Comparison of ENCODE assay signal across 11 cellular contexts in genomic region chr19:33192010-33192409, GRCh38. TPM values are rescaled to one million over a fixed set of nuclear protein-coding genes. Genes with fewer than 3 reads are reported as not detected.
DNase-seq lines count a peak whose midpoint lies in the region; ATAC-seq and TF ChIP-seq lines count a peak whose summit lies in the region.
"Had no signal": no experiment of that assay in that cellular context is flagged by ENCODE, and none has a peak within 500 bp of the region (broad histone marks: within the 10 kb centered on the region; RNA-seq: fewer than 3 reads in every experiment).

No MANE protein-coding gene starts in this region.

- no peaks in the 10 kb centered on the region for H4K20me1 ChIP-seq in DOHH2 (ENCODE audit: control insufficient read depth, insufficient read depth, low read depth, low read length)
- peaks cover 8% of the 10 kb centered on the region; the same call in 1 of the 2 replicates for H4K20me1 ChIP-seq in IMR-90 (ENCODE audit: insufficient read depth, low read length)
- H4K20me1 ChIP-seq in neural cell (ENCODE audit: insufficient read depth), result no peaks in the 10 kb centered on the region
- no peaks in the 10 kb centered on the region for H4K20me1 ChIP-seq in mammary epithelial cell (ENCODE audit: insufficient read depth, low read length)

- H3F3A ChIP-seq in DOHH2 (ENCODE audit: control insufficient read depth, insufficient read depth) (no peaks in the 10 kb centered on the region), neural cell (ENCODE audit: insufficient read depth, low read length, poor library complexity, severe bottlenecking) (no peaks in the 10 kb centered on the region)

- no peaks in the 10 kb centered on the region for H3K36me3 ChIP-seq in DOHH2 (ENCODE audit: control insufficient read depth, low read length)
- no peaks in the 10 kb centered on the region for H3K36me3 ChIP-seq in IMR-90 (ENCODE audit: control insufficient read depth, insufficient read depth, low read length)
- no peaks in the 10 kb centered on the region for H3K36me3 ChIP-seq in brain microvascular endothelial cell (replicated peaks)
- H3K36me3 ChIP-seq in neural cell (ENCODE audit: insufficient read depth, low read length), result no peaks in the 10 kb centered on the region
- H3K36me3 ChIP-seq in mammary epithelial cell (ENCODE audit: insufficient read depth, low read length), result no peaks in the 10 kb centered on the region
- H3K36me3 ChIP-seq: prostate gland had no signal

- H3K4me3 ChIP-seq in DOHH2 (ENCODE audit: low read length), result no peak overlapping the region
- H3K4me3 ChIP-seq in IMR-90 (ENCODE audit: insufficient read depth, low read depth, low read length), result no peak overlapping the region
- no peak overlapping the region for H3K4me3 ChIP-seq in brain microvascular endothelial cell (ENCODE audit: low read depth, low read length)
- no peak overlapping the region for H3K4me3 ChIP-seq in neural cell (ENCODE audit: low read length)
- no peak overlapping the region for H3K4me3 ChIP-seq in mammary epithelial cell (replicated peaks in 1 of 3; ENCODE audit: insufficient read depth in 1 of 3, low read depth in 2 of 3, low read length in 3 of 3)
- H3K4me3 ChIP-seq: prostate gland had no signal

- H2AK5ac ChIP-seq in IMR-90 (ENCODE audit: low read depth, low read length), result no peak overlapping the region

- CTCF ChIA-PET in IMR-90 (lab: Yijun Ruan, JAX) (interaction anchor here (0.7 to 0.8 kb wide), 2 partner anchors 9 to 48 kb away, joined by 3 to 6 read pairs; no protein-coding TSS in a partner anchor), mammary epithelial cell (lab: Charles Lee; ENCODE audit: low non-redundant PET) (no interaction called here)

- no peak for TF ChIP-seq POLR2A in IMR-90 (IDR thresholded peaks at IDR 0.05; ENCODE audit: low read depth, low read length)

- no peak for ATAC-seq in IMR-90 (ENCODE audit: low read depth)
- ATAC-seq in HG02642 (IDR thresholded peaks at IDR 0.05; ENCODE audit: poor library complexity, unreplicated experiment), result no peak
- ATAC-seq in GM21515 (IDR thresholded peaks at IDR 0.05; ENCODE audit: unreplicated experiment), result no peak

- DNase-seq in IMR-90 (no peak), brain microvascular endothelial cell (no peak), mammary epithelial cell (no peak), NCI-H446 (lab: John Stamatoyannopoulos, UW) (no peak)
- DNase-seq: effector CD8-positive, alpha-beta T cell had no signal

- H3K27me3 ChIP-seq in DOHH2 (ENCODE audit: control insufficient read depth, low read length) (no peaks in the 10 kb centered on the region), IMR-90 (ENCODE audit: control insufficient read depth, insufficient read depth, low read length) (peaks cover 10% of the 10 kb centered on the region; the same call in 1 of the 2 replicates), brain microvascular endothelial cell (replicated peaks) (no peaks in the 10 kb centered on the region), neural cell (ENCODE audit: insufficient read depth, low read depth, low read length) (no peaks in the 10 kb centered on the region), mammary epithelial cell (ENCODE audit: insufficient read depth, low read length) (peaks cover 10% of the 10 kb centered on the region)

- H3K79me1 ChIP-seq in IMR-90 (ENCODE audit: low read depth in 1 of 2, low read length in 2 of 2), result peaks cover 0 to 10% of the 10 kb centered on the region in 2 experiments; a peak in 1 of 4 replicates

- no peaks in the 10 kb centered on the region for H3K9me1 ChIP-seq in IMR-90 (ENCODE audit: insufficient read depth, low read length)

- TF ChIP-seq CTCF in DOHH2 (IDR thresholded peaks at IDR 0.05; ENCODE audit: low read depth, low read length, poor library complexity, severe bottlenecking) (peak; percentile 57), IMR-90 (conservative IDR thresholded peaks at IDR 0.05; ENCODE audit: low read depth, low read length) (0 out of 2 replicates have a peak, but pooled peaks have one; percentile 5), brain microvascular endothelial cell (IDR thresholded peaks at IDR 0.05; ENCODE audit: low read depth, low read length, missing control alignments) (peak; percentile 58), neural cell (IDR thresholded peaks at IDR 0.05; ENCODE audit: poor library complexity, severe bottlenecking) (peak; percentile 29), mammary epithelial cell (conservative IDR thresholded peaks at IDR 0.05 in 1 of 2, IDR thresholded peaks at IDR 0.05 in 1 of 2; ENCODE audit: extremely low read depth in 1 of 2, insufficient read depth in 1 of 2, low read depth in 1 of 2, low read length in 2 of 2) (peak in 1 of 2 donors; percentile 12)

- H3K4me1 ChIP-seq in DOHH2 (ENCODE audit: control insufficient read depth, low read length) (no peaks in the 10 kb centered on the region), IMR-90 (ENCODE audit: control insufficient read depth, insufficient read depth, low read length) (peaks cover 3% of the 10 kb centered on the region; the same call in 1 of the 2 replicates), mammary epithelial cell (ENCODE audit: insufficient read depth, low read length) (no peaks in the 10 kb centered on the region)

- H2BK5ac ChIP-seq in IMR-90 (ENCODE audit: low read depth, low read length, poor library complexity, severe bottlenecking), result no peak overlapping the region

- POLR2A ChIA-PET in IMR-90 (lab: Charles Lee; ENCODE audit: unreplicated experiment), result no interaction called here

- no peak overlapping the region for H2BK15ac ChIP-seq in IMR-90 (ENCODE audit: low read depth, low read length)

- H3K9me2 ChIP-seq in DOHH2 (replicated peaks; ENCODE audit: control insufficient read depth, low read length), result no peaks in the 10 kb centered on the region
- H3K9me2 ChIP-seq in neural cell (ENCODE audit: insufficient read depth, low read length), result no peaks in the 10 kb centered on the region

- no peak overlapping the region for H3K4ac ChIP-seq in IMR-90 (ENCODE audit: low read depth, low read length)

- no peak overlapping the region for H2BK120ac ChIP-seq in IMR-90 (ENCODE audit: low read depth, low read length)

- H4K91ac ChIP-seq in IMR-90 (ENCODE audit: insufficient read depth, low read depth, low read length), result no peak overlapping the region

- H2BK20ac ChIP-seq in IMR-90 (ENCODE audit: low read depth, low read length), result no peak overlapping the region

- in situ Hi-C loops in IMR-90 (cut with MboI; ENCODE audit: low sequenced_read_pairs), result no loop called here
- in situ Hi-C loops in brain microvascular endothelial cell (cut with HindIII; ENCODE audit: low pct_ligation_motif_present, low sequenced_read_pairs), result no loop called here
- in situ Hi-C loops in mammary epithelial cell (cut with MboI; ENCODE audit: low sequenced_read_pairs in 2 of 2), result no loop called here

- H2AFZ ChIP-seq in IMR-90 (replicated peaks; ENCODE audit: low read length, poor library complexity) (no peak overlapping the region), neural cell (ENCODE audit: low read depth, low read length) (no peak overlapping the region), mammary epithelial cell (ENCODE audit: low read depth, low read length) (no peak overlapping the region)

- TF ChIP-seq EP300 in neural cell (conservative IDR thresholded peaks at IDR 0.05; ENCODE audit: poor library complexity, severe bottlenecking), result no peak

- H3K14ac ChIP-seq in IMR-90 (replicated peaks; ENCODE audit: low read depth, low read length), result no peak overlapping the region

- H3K9me3 ChIP-seq in DOHH2 (ENCODE audit: control insufficient read depth, insufficient read depth, low read length), result no peaks in the 10 kb centered on the region
- H3K9me3 ChIP-seq in IMR-90 (ENCODE audit: control insufficient read depth, insufficient read depth, low read length), result no peaks in the 10 kb centered on the region
- no peaks in the 10 kb centered on the region for H3K9me3 ChIP-seq in neural cell (ENCODE audit: low read length)
- H3K9me3 ChIP-seq in mammary epithelial cell (replicated peaks; ENCODE audit: insufficient read depth, low read length), result no peaks in the 10 kb centered on the region
- H3K9me3 ChIP-seq: prostate gland had no signal

- BruUV-seq in IMR-90 (replicated peaks; lab: Mats Ljungman, UMichigan) (no TSS peak), mammary epithelial cell (replicated peaks; lab: Mats Ljungman, UMichigan) (no TSS peak)

- H2AK9ac ChIP-seq in IMR-90 (replicated peaks; ENCODE audit: low read depth, low read length, poor library complexity), result no peak overlapping the region

- H3K56ac ChIP-seq in IMR-90 (ENCODE audit: extremely low read depth, insufficient read depth, low read length), result no peak overlapping the region

- no peak overlapping the region for H4K5ac ChIP-seq in IMR-90 (ENCODE audit: low read depth, low read length)

- no peak overlapping the region for H4K8ac ChIP-seq in IMR-90 (ENCODE audit: low read depth in 2 of 2, low read length in 2 of 2)

- no peak overlapping the region for H3K18ac ChIP-seq in IMR-90 (ENCODE audit: low read depth, low read length)

- H3K79me2 ChIP-seq in DOHH2 (ENCODE audit: control insufficient read depth, low read length), result no peaks in the 10 kb centered on the region
- peaks cover 17% of the 10 kb centered on the region for H3K79me2 ChIP-seq in neural cell (replicated peaks; ENCODE audit: insufficient read depth, low read length)
- H3K79me2 ChIP-seq in mammary epithelial cell (ENCODE audit: insufficient read depth, low read length), result no peaks in the 10 kb centered on the region

- WGBS in IMR-90 (ENCODE audit: extremely low coverage in 2 of 2, insufficient read length in 1 of 2), 2 experiments, result 65% methylated on average over 6 of the region's 7 CpGs; no CpG with 5 or more reads in 1 of the 2 experiments
- 74% methylated on average over 7 of the region's 7 CpGs for WGBS in mammary epithelial cell (ENCODE audit: low coverage, missing lambda C conversion rate)

- intact Hi-C loops in IMR-90 (cut with micrococcal nuclease) (no loop called here), mammary epithelial cell (cut with micrococcal nuclease) (no loop called here)

- H3K9ac ChIP-seq in IMR-90 (ENCODE audit: low read depth, low read length), result no peak overlapping the region
- H3K9ac ChIP-seq in neural cell (ENCODE audit: low read length), result no peak overlapping the region
- no peak overlapping the region for H3K9ac ChIP-seq in mammary epithelial cell (ENCODE audit: insufficient read depth, low read length)

- TF ChIP-seq RAD21 in IMR-90 (IDR thresholded peaks at IDR 0.05; ENCODE audit: low read length), result no peak
- TF ChIP-seq RAD21 in neural cell (conservative IDR thresholded peaks at IDR 0.05), result no peak

- dilution Hi-C loops in IMR-90 (cut with HindIII; ENCODE audit: low sequenced_read_pairs, unreplicated experiment) (no loop called here), mammary epithelial cell (cut with HindIII; ENCODE audit: low sequenced_read_pairs) (no loop called here)

- no peak overlapping the region for H3K23ac ChIP-seq in IMR-90 (ENCODE audit: low read depth, low read length)

- H3K27ac ChIP-seq in DOHH2 (ENCODE audit: low read depth, low read length), result no peak overlapping the region
- H3K27ac ChIP-seq in IMR-90 (ENCODE audit: insufficient read depth, low read length), result no peak overlapping the region
- H3K27ac ChIP-seq in brain microvascular endothelial cell, result no peak overlapping the region
- H3K27ac ChIP-seq in neural cell (ENCODE audit: low read length), result no peak overlapping the region
- no peak overlapping the region for H3K27ac ChIP-seq in mammary epithelial cell (ENCODE audit: insufficient read depth, low read depth, low read length)
- H3K27ac ChIP-seq: prostate gland had no signal

- H3K4me2 ChIP-seq in DOHH2 (ENCODE audit: low read length) (no peak overlapping the region), IMR-90 (ENCODE audit: low read depth, low read length) (no peak overlapping the region), neural cell (ENCODE audit: low read length) (no peak overlapping the region), mammary epithelial cell (ENCODE audit: insufficient read depth, low read depth, low read length) (no peak overlapping the region)

RNA-seq across cellular contexts. Expression of gene LRP3, which starts 2.1 kb away (rescaled TPM):
- total RNA-seq in IMR-90 (2012; rRNA removed), result 8.4 and 8.6 TPM in 2 replicates
- 20.2 and 25.7 TPM in 2 replicates for polyA plus RNA-seq in IMR-90 (2012; rRNA removed)
- 7.1 and 20.6 TPM in 2 replicates for polyA plus RNA-seq in IMR-90 (2012; cell fraction: cytosol; rRNA removed)
- polyA plus RNA-seq in IMR-90 (2012; cell fraction: nucleus; rRNA removed; ENCODE audit: low replicate concordance), result 7.3 and 27.0 TPM in 2 replicates
- polyA plus RNA-seq in neural cell, result 60.1 and 78.4 TPM in 2 replicates
- 81.3 and 96.9 TPM in 2 replicates for polyA minus RNA-seq in neural cell
- 10 to 100 TPM; 12.1 to 18.8 TPM for total RNA-seq in mammary epithelial cell
- polyA plus RNA-seq in mammary epithelial cell, result 1.8 TPM
- 5.2 TPM for polyA minus RNA-seq in mammary epithelial cell

RNA-seq across cellular contexts. Expression of gene SLC7A10, which starts 33.6 kb away (rescaled TPM):
- not detected in 2 replicates for total RNA-seq in IMR-90 (2012; rRNA removed)
- polyA plus RNA-seq in IMR-90 (2012; rRNA removed), result not detected in 2 replicates
- polyA plus RNA-seq in IMR-90 (2012; cell fraction: cytosol; rRNA removed), result not detected in 2 replicates
- 0.11 TPM in 1 of 2 replicates, not detected in the other for polyA plus RNA-seq in IMR-90 (2012; cell fraction: nucleus; rRNA removed; ENCODE audit: low replicate concordance)
- not detected in 2 replicates for polyA plus RNA-seq in neural cell
- polyA minus RNA-seq in neural cell, result not detected in 2 replicates
- total RNA-seq in mammary epithelial cell, result not detected
- polyA plus RNA-seq in mammary epithelial cell, result not detected
- polyA minus RNA-seq in mammary epithelial cell, result not detected
- total RNA-seq: lung microvascular endothelial cell had no signal
